9 cellular contexts compared by ENCODE assay signal in the genomic region with DNA sequence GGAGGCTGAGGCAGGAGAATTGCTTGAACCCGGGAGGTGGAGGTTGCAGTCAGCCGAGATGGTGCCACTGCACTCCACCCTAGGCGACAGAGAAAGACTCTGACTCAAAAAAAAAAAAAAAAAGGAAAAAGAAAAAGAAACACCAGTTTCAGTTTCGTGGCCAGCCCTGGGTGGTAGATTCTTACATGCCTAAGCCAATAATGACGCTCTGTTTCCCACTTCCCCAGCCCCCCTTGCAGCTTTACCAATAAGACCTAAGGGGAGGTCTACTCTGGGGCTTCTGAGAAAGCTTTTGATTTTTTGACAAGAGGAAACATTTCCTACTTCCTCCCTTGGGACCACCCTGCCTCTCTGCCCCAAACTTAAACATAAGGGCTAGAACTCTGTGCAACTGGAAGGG. TPM values are rescaled to one million over a fixed set of nuclear protein-coding genes. Genes with fewer than 3 reads are reported as not detected.
DNase-seq lines count a peak whose midpoint lies in the region; ATAC-seq lines count a peak whose summit lies in the region.
"Had no signal": no experiment of that assay in that cellular context is flagged by ENCODE, and none has a peak within 500 bp of the region (broad histone marks: within the 10 kb centered on the region; RNA-seq: fewer than 3 reads in every experiment).

No MANE protein-coding gene starts in this region.

- H3K4me1 ChIP-seq in CD8-positive, alpha-beta memory T cell (ENCODE audit: insufficient read depth, low read length): peaks cover 28% of the 10 kb centered on the region

- CTCF ChIA-PET in CD8-positive, alpha-beta memory T cell (lab: Charles Lee): interaction anchor here (1.6 to 2.2 kb wide), 2 partner anchors 16 to 18 kb away, joined by 3 to 7 read pairs; no protein-coding TSS in a partner anchor
- CTCF ChIA-PET in activated CD8-positive, alpha-beta T cell treated with anti-CD3 and anti-CD28 coated beads, Interleukin-2, amount 10 ng/mL, durations not matched to agents 7 days and 5 days (lab: Charles Lee): interaction anchor here (0.6 to 1.7 kb wide), 3 partner anchors 16 to 159 kb away, joined by 3 to 9 read pairs (median 5); no protein-coding TSS in a partner anchor

- H3K27me3 ChIP-seq in CD8-positive, alpha-beta memory T cell (ENCODE audit: insufficient read depth, low read length, poor library complexity, severe bottlenecking): no peaks in the 10 kb centered on the region
- H3K27me3 ChIP-seq: adrenal gland had no signal

- peak; percentile 30 to 84 (median 71) for DNase-seq in CD8-positive, alpha-beta memory T cell
- DNase-seq in activated CD8-positive, alpha-beta T cell treated with anti-CD3 and anti-CD28 coated beads, Interleukin-2, amount 10 ng/mL, durations not matched to agents 7 days and 5 days: peak; percentile 93
- DNase-seq in naive B cell: peak; percentile 86
- DNase-seq in NCI-H510A (lab: John Stamatoyannopoulos, UW): no peak
- no peak for DNase-seq in middle frontal gyrus (ENCODE audit: extremely low spot score, low spot score)
- DNase-seq in Right ventricle myocardium inferior (ENCODE audit: missing footprints): no peak

- peak; percentile 81 for ATAC-seq in HG03342 (IDR thresholded peaks at IDR 0.05; ENCODE audit: unreplicated experiment)
- ATAC-seq in activated CD8-positive, alpha-beta T cell treated with anti-CD3 and anti-CD28 coated beads, Interleukin-2, amount 10 ng/mL, durations not matched to agents 7 days and 5 days: peak; percentile 99
- peak; percentile 99 for ATAC-seq in naive B cell (ENCODE audit: low read depth in 2 of 2)
- ATAC-seq in Right ventricle myocardium inferior: no peak
- no peak for ATAC-seq in HG03571 (IDR thresholded peaks at IDR 0.05; ENCODE audit: unreplicated experiment)

- no peak overlapping the region for H3K27ac ChIP-seq in CD8-positive, alpha-beta memory T cell (ENCODE audit: low read depth, low read length)
- H3K27ac ChIP-seq: adrenal gland had no signal

- H3K9me3 ChIP-seq in CD8-positive, alpha-beta memory T cell (ENCODE audit: low read length): no peaks in the 10 kb centered on the region
- H3K9me3 ChIP-seq: adrenal gland had no signal

- H3K36me3 ChIP-seq in CD8-positive, alpha-beta memory T cell (ENCODE audit: insufficient read depth, low read length): no peaks in the 10 kb centered on the region
- H3K36me3 ChIP-seq: adrenal gland had no signal

- peak overlapping the region; percentile 85 to 96 (median 91) for H3K27ac Mint-ChIP-seq in CD8-positive, alpha-beta memory T cell
- H3K27ac Mint-ChIP-seq in activated CD8-positive, alpha-beta T cell treated with anti-CD3 and anti-CD28 coated beads, Interleukin-2, amount 10 ng/mL, durations not matched to agents 7 days and 5 days: peak overlapping the region; percentile 99
- peak overlapping the region; percentile 68 to 99 (median 93) for H3K27ac Mint-ChIP-seq in naive B cell

- POLR2A ChIA-PET in CD8-positive, alpha-beta memory T cell (lab: Charles Lee): interaction anchor here (0.7 kb wide), 2 partner anchors 56 to 1935 kb away, joined by 3 to 5 read pairs; no protein-coding TSS in a partner anchor
- POLR2A ChIA-PET in activated CD8-positive, alpha-beta T cell treated with anti-CD3 and anti-CD28 coated beads, Interleukin-2, amount 10 ng/mL, durations not matched to agents 7 days and 5 days (lab: Charles Lee): interaction anchor here (0.7 to 1.8 kb wide), 4 partner anchors 33 to 61 kb away, joined by 3 to 5 read pairs (median 4); no protein-coding TSS in a partner anchor

- peak overlapping the region; percentile 57 to 86 (median 67) for H3K4me3 Mint-ChIP-seq in CD8-positive, alpha-beta memory T cell
- peak overlapping the region; percentile 75 for H3K4me3 Mint-ChIP-seq in activated CD8-positive, alpha-beta T cell treated with anti-CD3 and anti-CD28 coated beads, Interleukin-2, amount 10 ng/mL, durations not matched to agents 7 days and 5 days
- peak overlapping the region in 7 of 8 donors; percentile 50 to 94 (median 83) for H3K4me3 Mint-ChIP-seq in naive B cell

- no peaks in the 10 kb centered on the region for H3K9me3 Mint-ChIP-seq in CD8-positive, alpha-beta memory T cell
- no peaks in the 10 kb centered on the region for H3K9me3 Mint-ChIP-seq in activated CD8-positive, alpha-beta T cell treated with anti-CD3 and anti-CD28 coated beads, Interleukin-2, amount 10 ng/mL, durations not matched to agents 7 days and 5 days (ENCODE audit: insufficient read depth)
- no peaks in the 10 kb centered on the region for H3K9me3 Mint-ChIP-seq in naive B cell

- peaks cover 23 to 28% (median 24%) of the 10 kb centered on the region in 3 donors for H3K4me1 Mint-ChIP-seq in CD8-positive, alpha-beta memory T cell
- peaks cover 56% of the 10 kb centered on the region for H3K4me1 Mint-ChIP-seq in activated CD8-positive, alpha-beta T cell treated with anti-CD3 and anti-CD28 coated beads, Interleukin-2, amount 10 ng/mL, durations not matched to agents 7 days and 5 days (ENCODE audit: low read depth)
- peaks cover 44 to 55% (median 54%) of the 10 kb centered on the region in 3 donors for H3K4me1 Mint-ChIP-seq in naive B cell

- peak overlapping the region; percentile 17 for H3K4me3 ChIP-seq in CD8-positive, alpha-beta memory T cell (ENCODE audit: low read length)
- H3K4me3 ChIP-seq: adrenal gland had no signal

- intact Hi-C loops in Right ventricle myocardium inferior (cut with DNase I): no loop called here

- peaks cover 0 to 2% of the 10 kb centered on the region in 2 donors for H3K27me3 Mint-ChIP-seq in CD8-positive, alpha-beta memory T cell
- no peaks in the 10 kb centered on the region for H3K27me3 Mint-ChIP-seq in activated CD8-positive, alpha-beta T cell treated with anti-CD3 and anti-CD28 coated beads, Interleukin-2, amount 10 ng/mL, durations not matched to agents 7 days and 5 days (ENCODE audit: low read depth)
- no peaks in the 10 kb centered on the region for H3K27me3 Mint-ChIP-seq in naive B cell

- H3K36me3 Mint-ChIP-seq in CD8-positive, alpha-beta memory T cell: no peaks in the 10 kb centered on the region
- H3K36me3 Mint-ChIP-seq in activated CD8-positive, alpha-beta T cell treated with anti-CD3 and anti-CD28 coated beads, Interleukin-2, amount 10 ng/mL, durations not matched to agents 7 days and 5 days (ENCODE audit: low read depth): peaks cover 1% of the 10 kb centered on the region
- H3K36me3 Mint-ChIP-seq in naive B cell: no peaks in the 10 kb centered on the region

RNA-seq across cellular contexts. Expression of a gene that starts 30.0 kb away (rescaled TPM):
- 10 to 100 TPM; 25.1 to 25.6 TPM for total RNA-seq in CD8-positive, alpha-beta memory T cell
- 16.0 TPM for polyA plus RNA-seq in CD8-positive, alpha-beta memory T cell
- total RNA-seq in activated CD8-positive, alpha-beta T cell treated with anti-CD3 and anti-CD28 coated beads, Interleukin-2, amount 10 ng/mL, durations not matched to agents 7 days and 5 days: 10 to 100 TPM; 56.5 to 62.9 TPM
- 10 to 100 TPM in 4 of 6 donors, 1 to 10 TPM in 2; 4.3 to 15.1 (median 11.6) TPM for polyA plus RNA-seq in naive B cell (ENCODE audit: low read depth in 6 of 6)
- total RNA-seq in Right ventricle myocardium inferior: 7.2 TPM

Comparison
In these comparisons a context has a peak if more than half of its experiments do, and no peak if none do; other contexts are left out.
1. DNase-seq: peak in CD8-positive, alpha-beta memory T cell (5 of 5), activated CD8-positive, alpha-beta T cell treated with anti-CD3 and anti-CD28 coated beads, Interleukin-2, amount 10 ng/mL, durations not matched to agents 7 days and 5 days (single experiment) and naive B cell (single experiment); none in NCI-H510A (single experiment), middle frontal gyrus (single experiment) and Right ventricle myocardium inferior (single experiment).
2. ATAC-seq: peak in HG03342 (single experiment), activated CD8-positive, alpha-beta T cell treated with anti-CD3 and anti-CD28 coated beads, Interleukin-2, amount 10 ng/mL, durations not matched to agents 7 days and 5 days (single experiment) and naive B cell (2 of 2); none in Right ventricle myocardium inferior (single experiment) and HG03571 (single experiment).
3. Peak in every context shown above with its lines, with median percentiles within 50 percentile points of each other: H3K27ac Mint-ChIP-seq and H3K4me3 Mint-ChIP-seq.